Comparison of ENCODE assay signal across 1 cellular context in the genomic region with DNA sequence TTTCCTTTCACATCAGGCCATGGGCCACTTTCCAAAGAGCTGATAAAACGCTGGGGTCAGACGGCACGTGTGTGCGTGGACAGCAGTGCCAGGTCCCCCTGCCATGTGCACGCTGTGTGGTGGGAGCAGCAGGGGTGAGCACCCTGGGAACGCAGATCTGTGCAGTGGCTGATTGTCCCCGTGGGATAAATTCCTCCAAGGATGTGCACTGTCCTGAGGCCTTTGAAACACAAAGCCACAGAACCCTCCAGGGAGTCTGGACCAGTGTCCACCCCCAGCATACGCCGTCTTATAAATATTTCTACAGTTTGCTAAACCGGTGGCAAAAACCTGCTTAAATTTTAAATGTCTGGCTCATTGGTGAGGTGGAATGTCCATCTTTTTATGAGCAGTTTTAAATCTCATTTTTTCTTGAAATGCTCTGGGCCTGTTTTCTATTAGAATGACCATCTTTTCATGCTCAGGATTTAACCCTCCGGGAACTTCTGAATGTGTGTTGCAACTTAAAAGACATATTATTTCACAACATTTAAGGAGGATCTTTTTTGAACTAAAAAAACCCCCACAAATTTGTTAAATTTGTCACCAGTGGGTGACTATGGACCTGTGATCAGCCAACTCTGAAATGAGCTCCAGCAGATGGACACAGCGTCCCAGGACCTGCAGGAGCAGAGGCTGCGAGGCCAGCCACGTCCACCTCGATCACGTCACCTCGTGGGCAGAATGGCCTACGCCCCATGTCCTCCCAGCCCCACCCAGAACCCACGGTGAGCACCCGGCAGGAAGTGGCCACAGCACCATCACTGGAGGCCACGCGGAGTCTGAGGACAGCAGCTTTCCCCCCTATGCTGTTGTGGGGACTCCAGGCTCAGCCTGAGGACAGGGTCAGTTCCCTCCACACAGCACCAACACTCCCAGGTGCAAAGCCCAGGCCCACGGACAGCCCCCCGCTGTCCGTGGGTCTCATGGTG.
TF ChIP-seq lines count a peak whose summit lies in the region.

No MANE protein-coding gene starts in this region.

TF ChIP-seq in HepG2, 621 proteins besides CTCF, POLR2A, EP300 and RAD21 (continued from another document):
- TF ChIP-seq ARID4A (CRISPR knock-in tag; IDR thresholded peaks at IDR 0.05; ENCODE audit: borderline replicate concordance): no peak
- TF ChIP-seq DPF2 (CRISPR knock-in tag; IDR thresholded peaks at IDR 0.05; ENCODE audit: borderline replicate concordance, low read depth): no peak
- TF ChIP-seq MTERF4 (CRISPR knock-in tag; IDR thresholded peaks at IDR 0.05): no peak
- no peak for TF ChIP-seq TMF1 (CRISPR knock-in tag; IDR thresholded peaks at IDR 0.05; ENCODE audit: low read depth)
